19 cellular contexts compared by ENCODE assay signal in the genomic region with DNA sequence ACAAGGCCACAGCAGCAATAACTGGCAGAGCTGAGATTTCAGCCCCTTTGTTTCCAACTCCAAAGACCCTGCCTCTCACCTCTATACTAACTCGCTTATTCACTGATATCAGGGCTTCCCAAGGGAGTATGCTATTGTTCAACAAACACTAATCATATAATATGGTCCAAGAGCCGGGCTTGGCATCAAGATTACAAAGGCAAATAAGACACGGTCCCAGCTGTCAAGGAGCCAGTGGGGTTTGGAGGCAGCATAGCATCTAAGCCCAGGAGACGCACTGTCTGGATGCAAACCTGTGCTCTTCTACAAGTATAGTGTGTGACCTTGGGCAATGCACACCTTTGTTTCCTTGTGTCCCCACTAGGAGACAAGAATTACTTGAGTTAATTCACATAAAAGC.
"Had no signal": no experiment of that assay in that cellular context is flagged by ENCODE, and none has a peak within 500 bp of the region (broad histone marks: within the 10 kb centered on the region; RNA-seq: fewer than 3 reads in every experiment).

No MANE protein-coding gene starts in this region.

- ATAC-seq: activated T-cell treated with anti-CD3 and anti-CD28 coated beads, Interleukin-2, amount 50 U/mL, for 72 hours; heart right ventricle; left cardiac atrium; natural killer cell treated with Interleukin-12 subunit alpha and Interleukin-12 subunit beta and Interleukin-15 and Interleukin-18, amount 100 ng/mL, for 72 hours; psoas muscle had no signal

- H3K36me3 ChIP-seq: cardiac muscle cell had no signal

- H3K27ac ChIP-seq: cardiac muscle cell, heart right ventricle, psoas muscle, suprapubic skin, tibial nerve had no signal

- H3K9me3 ChIP-seq: psoas muscle, suprapubic skin had no signal

- DNase-seq: activated CD4-positive, alpha-beta memory T cell treated with anti-CD3 and anti-CD28 coated beads for 36 hours; activated CD4-positive, alpha-beta T cell treated with anti-CD3 and anti-CD28 coated beads for 48 hours; activated CD4-positive, CD25-positive, alpha-beta regulatory T cell; activated effector memory CD4-positive, alpha-beta T cell treated with Interleukin-2 at 50 U/mL for 16 hours; activated naive CD4-positive, alpha-beta T cell treated with anti-CD3 and anti-CD28 coated beads for 36 hours; activated naive CD8-positive, alpha-beta T cell treated with anti-CD3 and anti-CD28 coated beads, Interleukin-2, amount 10 ng/mL, durations not matched to agents 7 days and 5 days; activated T-cell treated with anti-CD3 and anti-CD28 coated beads, Interleukin-2, amount 50 U/mL, for 72 hours; amniotic stem cell; heart right ventricle; islet precursor cell; left cardiac atrium; psoas muscle; right cardiac atrium; stimulated activated CD4-positive, alpha-beta T cell treated with anti-CD3 and anti-CD28 coated beads, Interleukin-1b, Interleukin-23, amount 100 ng/mL, for 48 hours; T1000 had no signal

- H3K4me1 ChIP-seq: psoas muscle, suprapubic skin, tibial nerve had no signal

- H3K4me3 ChIP-seq: cardiac muscle cell, heart right ventricle, psoas muscle, suprapubic skin, tibial nerve had no signal

- H3K27me3 ChIP-seq: cardiac muscle cell, heart right ventricle, suprapubic skin, tibial nerve had no signal
